ENCODE assay signal across 8 cellular contexts in genomic region chr3:125055165-125055912, GRCh38. TPM values are rescaled to one million over a fixed set of nuclear protein-coding genes. Genes with fewer than 3 reads are reported as not detected.
DNase-seq lines count a peak whose midpoint lies in the region; ATAC-seq and TF ChIP-seq lines count a peak whose summit lies in the region.

No MANE protein-coding gene starts in this region.

- peak; percentile 62 for DNase-seq in NCI-H82 (lab: John Stamatoyannopoulos, UW)
- no peak for DNase-seq in NCI-H82 treated with DMSO at 0.1 percent for 48 hours (lab: John Stamatoyannopoulos, UW; ENCODE audit: unreplicated experiment)
- DNase-seq in SJCRH30, result peak; percentile 22 to 45
- no peak for DNase-seq in chondrocyte (ENCODE audit: low spot score)
- no peak for DNase-seq in mesendoderm
- no peak for DNase-seq in tibial nerve (ENCODE audit: low spot score in 2 of 2)
- no peak for DNase-seq in HuH-7 (ENCODE audit: low spot score)

- TF ChIP-seq CTCF in chondrocyte (IDR thresholded peaks at IDR 0.05) (no peak), tibial nerve (IDR thresholded peaks at IDR 0.05) (no peak)

- H3K27me3 ChIP-seq in SJCRH30 (no peaks in the 10 kb centered on the region), mesendoderm (ENCODE audit: insufficient read depth, low read length, poor library complexity) (no peaks in the 10 kb centered on the region), tibial nerve (no peaks in the 10 kb centered on the region)

- peak overlapping the region; percentile 91 for H3K4me3 Mint-ChIP-seq in chondrocyte (ENCODE audit: unreplicated experiment)

- H2BK5ac ChIP-seq in mesendoderm (ENCODE audit: low read length), result peak overlapping the region; percentile 47

- H3K4ac ChIP-seq in mesendoderm (ENCODE audit: low read depth, low read length), result peak overlapping the region; percentile 78

- H3K4me1 Mint-ChIP-seq in chondrocyte (ENCODE audit: low read depth), result peaks cover 61% of the 10 kb centered on the region

- peaks cover 4% of the 10 kb centered on the region for H3K36me3 ChIP-seq in SJCRH30
- H3K36me3 ChIP-seq in mesendoderm (ENCODE audit: control insufficient read depth, insufficient read depth, low read length), result peaks cover 4% of the 10 kb centered on the region
- H3K36me3 ChIP-seq in tibial nerve, result no peaks in the 10 kb centered on the region

- no peak for TF ChIP-seq EP300 in tibial nerve (IDR thresholded peaks at IDR 0.05)

- H4K8ac ChIP-seq in mesendoderm (ENCODE audit: low read depth, low read length), result no peak overlapping the region

- peak overlapping the region; percentile 69 for H3K18ac ChIP-seq in mesendoderm (ENCODE audit: low read length)

- H3K27ac Mint-ChIP-seq in chondrocyte (ENCODE audit: unreplicated experiment), result peak overlapping the region; percentile 96

- WGBS in mesendoderm (ENCODE audit: extremely low coverage, insufficient coverage, low lambda C conversion rate), result no CpG with 5 or more reads among the region's 82 CpGs
- WGBS in tibial nerve, 2 donors, result 0% methylated on average over 21 to 38 of the region's 82 CpGs

- no peaks in the 10 kb centered on the region for H3K9me3 Mint-ChIP-seq in chondrocyte (ENCODE audit: low read depth)

- peaks cover 17% of the 10 kb centered on the region for H3K79me1 ChIP-seq in mesendoderm (ENCODE audit: low read length)

- H3K79me2 ChIP-seq in mesendoderm (ENCODE audit: control insufficient read depth, insufficient read depth, low read length), result peaks cover 49% of the 10 kb centered on the region

- H3K36me3 Mint-ChIP-seq in chondrocyte (ENCODE audit: low read depth), result peaks cover 4% of the 10 kb centered on the region

- H2AK5ac ChIP-seq in mesendoderm (ENCODE audit: low read length), result no peak overlapping the region

- H3K4me3 ChIP-seq in SJCRH30 (peak overlapping the region; percentile 90), mesendoderm (ENCODE audit: low read length) (peak overlapping the region; percentile 42), tibial nerve (peak overlapping the region; percentile 61 to 84 (median 74))

- H3K9ac ChIP-seq in mesendoderm (ENCODE audit: low read length), result peak overlapping the region; percentile 87

- H2BK15ac ChIP-seq in mesendoderm (replicated peaks; ENCODE audit: low read depth), result peak overlapping the region; percentile 21

- no peak for TF ChIP-seq POLR2A in tibial nerve (IDR thresholded peaks at IDR 0.05)

- no peaks in the 10 kb centered on the region for H3K9me3 ChIP-seq in SJCRH30 (replicated peaks)
- H3K9me3 ChIP-seq in tibial nerve, result no peaks in the 10 kb centered on the region

- no peak overlapping the region for H4K5ac ChIP-seq in mesendoderm (ENCODE audit: low read length)

- H3K56ac ChIP-seq in mesendoderm (ENCODE audit: low read length), result peak overlapping the region; percentile 92

- no peak overlapping the region for H3K23ac ChIP-seq in mesendoderm (ENCODE audit: low read length)

- H3K4me1 ChIP-seq in SJCRH30 (peaks cover 39% of the 10 kb centered on the region), mesendoderm (ENCODE audit: control insufficient read depth, low read depth, low read length) (peaks cover 47% of the 10 kb centered on the region), tibial nerve (peaks cover 0 to 56% (median 24%) of the 10 kb centered on the region in 4 donors)

- peak overlapping the region; percentile 90 for H3K4me2 ChIP-seq in mesendoderm (ENCODE audit: low read length)

- ATAC-seq in HG02852 (IDR thresholded peaks at IDR 0.05; ENCODE audit: unreplicated experiment), result peak; percentile 18

- no peaks in the 10 kb centered on the region for H3K27me3 Mint-ChIP-seq in chondrocyte (ENCODE audit: low read depth)

- peak overlapping the region; percentile 50 for H3K27ac ChIP-seq in SJCRH30
- peak overlapping the region; percentile 82 for H3K27ac ChIP-seq in mesendoderm (ENCODE audit: low read depth, low read length)
- peak overlapping the region; percentile 62 to 96 (median 90) for H3K27ac ChIP-seq in tibial nerve

- peak overlapping the region; percentile 9 for H2BK120ac ChIP-seq in mesendoderm (ENCODE audit: low read depth, low read length)

RNA-seq across cellular contexts. Expression of gene HEG1, which starts 0.5 kb away (rescaled TPM):
- total RNA-seq in SJCRH30 (2014; rRNA removed; shearing (Covaris generic)), result 23.3 and 23.9 TPM in 2 replicates
- total RNA-seq in chondrocyte, result 69.6 to 107 TPM (median 70.4 TPM) in 3 replicates
- 36.8 TPM for polyA plus RNA-seq in mesendoderm (2013, experiment 1 of 2)
- polyA plus RNA-seq in mesendoderm (2013, experiment 2 of 2), result 35.1 TPM
- 10 to 100 TPM; 26.8 to 59.1 (median 42.5) TPM for total RNA-seq in tibial nerve

Comparison
In these comparisons a context has a peak if more than half of its experiments do, and no peak if none do; other contexts are left out.
1. DNase-seq: peak in NCI-H82 (single experiment) and SJCRH30 (2 of 2); none in NCI-H82 treated with DMSO at 0.1 percent for 48 hours (single experiment), chondrocyte (single experiment), mesendoderm (single experiment), tibial nerve (0 of 2) and HuH-7 (single experiment).
2. Peak in every context shown above with its lines, with median percentiles within 50 percentile points of each other: H3K27ac ChIP-seq and H3K4me3 ChIP-seq.